Comparison of ENCODE assay signal across 19 cellular contexts in the genomic region with DNA sequence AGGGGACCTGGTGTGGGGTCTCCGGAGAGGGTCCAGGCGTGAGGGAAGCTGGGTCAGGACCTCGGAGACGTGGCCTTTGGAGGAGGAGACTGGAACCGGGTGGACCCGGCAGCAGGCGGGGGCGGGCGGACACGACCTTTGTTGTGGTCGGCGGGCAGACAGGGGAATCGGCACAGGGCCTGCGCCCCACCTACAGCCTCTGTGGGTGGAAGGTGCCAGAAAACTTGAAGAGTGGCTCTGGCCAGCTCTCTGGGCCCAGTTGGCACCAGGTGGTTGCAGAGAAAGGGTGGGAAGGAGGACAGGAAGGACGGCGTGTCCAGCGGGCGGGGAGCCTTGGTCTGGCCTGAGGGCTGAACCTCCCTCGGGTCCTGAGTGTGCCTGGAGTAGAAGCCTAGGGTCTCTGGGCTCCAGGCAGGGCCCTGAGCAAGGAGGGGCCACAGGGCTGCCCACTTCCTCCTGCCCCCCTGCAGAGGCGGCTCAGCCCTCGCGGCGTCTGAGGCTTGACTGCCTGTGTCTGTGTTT. TPM values are rescaled to one million over a fixed set of nuclear protein-coding genes. Genes with fewer than 3 reads are reported as not detected.
A peak's percentile ranks its signal among the peaks of the same experiment; 100 is the strongest.
DNase-seq lines count a peak whose midpoint lies in the region; ATAC-seq and TF ChIP-seq lines count a peak whose summit lies in the region.
"Had no signal": no experiment of that assay in that cellular context is flagged by ENCODE, and none has a peak within 500 bp of the region (broad histone marks: within the 10 kb centered on the region; RNA-seq: fewer than 3 reads in every experiment).

No MANE protein-coding gene starts in this region.

- H3K27ac Mint-ChIP-seq in Caco-2 (ENCODE audit: unreplicated experiment), result peak overlapping the region; percentile 81
- peak overlapping the region; percentile 23 to 92 (median 80) for H3K27ac Mint-ChIP-seq in immature natural killer cell

- H3K36me3 Mint-ChIP-seq in Caco-2 (ENCODE audit: insufficient read depth, unreplicated experiment) (peaks cover 48% of the 10 kb centered on the region), immature natural killer cell (no peaks in the 10 kb centered on the region)
- H3K36me3 Mint-ChIP-seq: naive thymus-derived CD8-positive, alpha-beta T cell had no signal

- H3K4me3 Mint-ChIP-seq in Caco-2 (ENCODE audit: unreplicated experiment) (peak overlapping the region; percentile 90), immature natural killer cell (peak overlapping the region; percentile 60 to 73 (median 62))

- H3K9me3 Mint-ChIP-seq in Caco-2 (ENCODE audit: unreplicated experiment) (no peaks in the 10 kb centered on the region), immature natural killer cell (no peaks in the 10 kb centered on the region)
- H3K9me3 Mint-ChIP-seq: naive thymus-derived CD8-positive, alpha-beta T cell had no signal

- H3K27me3 Mint-ChIP-seq in Caco-2 (ENCODE audit: insufficient read depth, unreplicated experiment) (no peaks in the 10 kb centered on the region), immature natural killer cell (ENCODE audit: low read depth in 3 of 3) (peaks cover 5 to 12% (median 6%) of the 10 kb centered on the region in 3 donors)

- POLR2A ChIA-PET in Caco-2 (lab: Charles Lee), result no interaction called here

- H3K4me1 Mint-ChIP-seq in Caco-2 (ENCODE audit: low read depth, unreplicated experiment), result no peaks in the 10 kb centered on the region
- H3K4me1 Mint-ChIP-seq in immature natural killer cell, result peaks cover 8 to 15% of the 10 kb centered on the region in 2 donors

- no peaks in the 10 kb centered on the region for H3K9me3 ChIP-seq in Caco-2

- H3K27me3 ChIP-seq in Caco-2 (replicated peaks; ENCODE audit: control insufficient read depth, insufficient read depth, low read length), result no peaks in the 10 kb centered on the region

- DNase-seq in Caco-2, result no peak
- peak; percentile 34 for DNase-seq in RKO (ENCODE audit: low spot score)
- DNase-seq in immature natural killer cell, result peak; percentile 66 to 77 (median 73)
- DNase-seq in renal cortical epithelial cell (ENCODE audit: low read depth), result peak; percentile 34
- no peak for DNase-seq in GM03348 (ENCODE audit: low spot score)
- no peak for DNase-seq in DMS79 treated with DMSO at 0.1 percent for 48 hours (lab: John Stamatoyannopoulos, UW)
- DNase-seq in C1 segment of cervical spinal cord (lab: John Stamatoyannopoulos, UW), result no peak
- DNase-seq: activated CD4-positive, alpha-beta T cell treated with anti-CD3 and anti-CD28 coated beads for 1 hour; AML-193; DMS153; hippocampal formation; left ventricle myocardium superior; NCI-H1105 treated with DMSO at 0.1 percent for 48 hours; NCI-H446 treated with DMSO at 0.1 percent for 48 hours had no signal

- intact Hi-C loops in Caco-2 (cut with micrococcal nuclease; ENCODE audit: unreplicated experiment), result loop anchor here (2.0 kb wide), 1 partner anchor 49 kb away; a partner anchor contains a TSS

- peaks cover 17% of the 10 kb centered on the region for H3K4me1 ChIP-seq in Caco-2

- CTCF ChIA-PET in Caco-2 (lab: Charles Lee), result interaction anchor here (0.6 kb wide), 1 partner anchor 839 kb away, joined by 3 read pairs; no protein-coding TSS in a partner anchor

- no TSS peak for BruUV-seq in Caco-2 (replicated peaks; lab: Mats Ljungman, UMichigan)

- no peak overlapping the region for H3K4me3 ChIP-seq in Caco-2 (ENCODE audit: low read depth, low read length)

- ATAC-seq in HG03378 (IDR thresholded peaks at IDR 0.05; ENCODE audit: unreplicated experiment), result no peak
- ATAC-seq: esophagus mucosa; left ventricle myocardium superior; naive thymus-derived CD8-positive, alpha-beta T cell had no signal

- H3K36me3 ChIP-seq in Caco-2 (ENCODE audit: control insufficient read depth, insufficient read depth, low read length), result no peaks in the 10 kb centered on the region; the same call in 1 of the 2 replicates

- TF ChIP-seq CTCF in Caco-2 (IDR thresholded peaks at IDR 0.05; ENCODE audit: insufficient read depth in 1 of 2, low read depth in 1 of 2, low read length in 1 of 2, severe bottlenecking in 1 of 2, unreplicated experiment in 1 of 2), result no peak

RNA-seq across cellular contexts. Expression of a gene that starts 7.7 kb away (rescaled TPM):
- 0.29 and 1.2 TPM in 2 replicates for total RNA-seq in Caco-2 (2022)
- under 1 TPM; 0.68 to 0.83 (median 0.69) TPM for polyA plus RNA-seq in immature natural killer cell
- 0.15 TPM in 1 of 2 replicates, not detected in the other for total RNA-seq in renal cortical epithelial cell
- total RNA-seq: left ventricle myocardium superior; naive thymus-derived CD8-positive, alpha-beta T cell; OCI-LY7 had no signal
- polyA plus RNA-seq: naive thymus-derived CD8-positive, alpha-beta T cell had no signal

RNA-seq across cellular contexts. Expression of a gene that starts 40.4 kb away (rescaled TPM):
- total RNA-seq in Caco-2 (2022) (not detected in 2 replicates), renal cortical epithelial cell (0.50 TPM in 1 of 2 replicates, not detected in the other)
- polyA plus RNA-seq in immature natural killer cell, result 100 to 1,000 TPM in 2 of 3 donors, 10 to 100 TPM in 1; 56.4 to 136 (median 105) TPM
- total RNA-seq: cerebellum, OCI-LY7 had no signal

RNA-seq across cellular contexts. Expression of a gene that starts 48.0 kb away (rescaled TPM):
- total RNA-seq in Caco-2 (2022) (not detected in 2 replicates), renal cortical epithelial cell (not detected in 2 replicates)
- polyA plus RNA-seq in immature natural killer cell, result 10 to 100 TPM in 2 of 3 donors, 1 to 10 TPM in 1; 7.6 to 16.3 (median 12.1) TPM
- total RNA-seq: cerebellum had no signal

RNA-seq across cellular contexts. Expression of a gene that starts 50.1 kb away (rescaled TPM):
- total RNA-seq in Caco-2 (2022), result 12.9 and 14.0 TPM in 2 replicates
- polyA plus RNA-seq in immature natural killer cell, result 1 to 10 TPM in 2 of 3 donors, under 1 TPM in 1; 0.99 to 7.5 (median 4.1) TPM
- total RNA-seq in renal cortical epithelial cell, result 8.7 and 9.8 TPM in 2 replicates

Comparison
In these comparisons a context has a peak if more than half of its experiments do, and no peak if none do; other contexts are left out.
1. DNase-seq: peak in RKO (single experiment), immature natural killer cell (3 of 3) and renal cortical epithelial cell (single experiment); none in Caco-2 (0 of 2), GM03348 (single experiment), DMS79 treated with DMSO at 0.1 percent for 48 hours (single experiment) and C1 segment of cervical spinal cord (0 of 14).